Comparison of ENCODE assay signal across 9 cellular contexts in genomic region chr21:44761011-44761729, GRCh38. TPM values are rescaled to one million over a fixed set of nuclear protein-coding genes. Genes with fewer than 3 reads are reported as not detected.
DNase-seq lines count a peak whose midpoint lies in the region; ATAC-seq and TF ChIP-seq lines count a peak whose summit lies in the region.
"Had no signal": no experiment of that assay in that cellular context is flagged by ENCODE, and none has a peak within 500 bp of the region (broad histone marks: within the 10 kb centered on the region; RNA-seq: fewer than 3 reads in every experiment).

No MANE protein-coding gene starts in this region.

- H4K20me1 ChIP-seq in PC-9 (ENCODE audit: insufficient read depth): no peaks in the 10 kb centered on the region

- TF ChIP-seq CTCF in AG09319 (IDR thresholded peaks at IDR 0.05; ENCODE audit: low read depth, low read length): peak; percentile 3
- TF ChIP-seq CTCF in GM12873 (IDR thresholded peaks at IDR 0.05; ENCODE audit: insufficient read depth, low read depth, low read length, missing control alignments): peak; percentile 61
- peak; percentile 55; the same call in 1 of the 2 replicates for TF ChIP-seq CTCF in PC-9 (conservative IDR thresholded peaks at IDR 0.05)

- no peak overlapping the region for H2AFZ ChIP-seq in PC-9

- POLR2A ChIA-PET in PC-9 (lab: Charles Lee; ENCODE audit: unreplicated experiment): no interaction called here

- H3K36me3 ChIP-seq in PC-9 (ENCODE audit: low read depth) (no peaks in the 10 kb centered on the region), iPS DF 6.9 (ENCODE audit: control insufficient read depth, insufficient read depth, low read length) (no peaks in the 10 kb centered on the region), MG63 (no peaks in the 10 kb centered on the region)

- WGBS in iPS DF 6.9 (ENCODE audit: insufficient coverage, insufficient read length): 100% methylated on average over 1 of the region's 21 CpGs

- ATAC-seq in HG03521 (IDR thresholded peaks at IDR 0.05; ENCODE audit: unreplicated experiment): no peak
- no peak for ATAC-seq in stimulated activated naive CD8-positive, alpha-beta T cell treated with anti-CD3 and anti-CD28 coated beads, Interleukin-15, Interleukin-2, amounts not matched to agents 100 U/mL and 50 U/mL, for 24 hours

- intact Hi-C loops in PC-9 (cut with micrococcal nuclease; ENCODE audit: unreplicated experiment): no loop called here

- DNase-seq in AG09319 (ENCODE audit: extremely low read depth, low read depth) (no peak), PC-9 (peak in 1 of 2 experiments; percentile 34), iPS DF 6.9 (ENCODE audit: low read depth, low spot score) (peak; percentile 29), MG63 (no peak), middle frontal gyrus (ENCODE audit: extremely low spot score, low spot score) (no peak)
- no peak for DNase-seq in stimulated activated naive CD8-positive, alpha-beta T cell treated with anti-CD3 and anti-CD28 coated beads, Interleukin-15, Interleukin-2, amounts not matched to agents 100 U/mL and 50 U/mL, for 24 hours
- DNase-seq: stimulated activated CD4-positive, alpha-beta T cell treated with anti-CD3 and anti-CD28 coated beads, Interleukin-12 subunit alpha, Interleukin-12 subunit beta, amount 100 ng/mL, for 4 hours had no signal

- no peak overlapping the region for H3K4me3 ChIP-seq in PC-9
- no peak overlapping the region for H3K4me3 ChIP-seq in iPS DF 6.9 (ENCODE audit: low read length)
- H3K4me3 ChIP-seq in MG63: no peak overlapping the region

- H3K79me2 ChIP-seq in PC-9 (ENCODE audit: low read depth): no peaks in the 10 kb centered on the region

- no peak overlapping the region for H3K27ac ChIP-seq in PC-9
- no peak overlapping the region for H3K27ac ChIP-seq in iPS DF 6.9 (ENCODE audit: low read length)

- no peak overlapping the region for H3K4me2 ChIP-seq in PC-9

- H3K9me3 ChIP-seq in PC-9 (ENCODE audit: insufficient read depth, low read depth) (no peaks in the 10 kb centered on the region), iPS DF 6.9 (ENCODE audit: control insufficient read depth, insufficient read depth, low read length) (no peaks in the 10 kb centered on the region), MG63 (no peaks in the 10 kb centered on the region)

- H3K27me3 ChIP-seq in PC-9 (ENCODE audit: insufficient read depth, low read depth) (no peaks in the 10 kb centered on the region), iPS DF 6.9 (ENCODE audit: control insufficient read depth, insufficient read depth, low read length) (no peaks in the 10 kb centered on the region), MG63 (no peaks in the 10 kb centered on the region)

- CTCF ChIA-PET in PC-9 (lab: Charles Lee): no interaction called here

- peaks cover 14% of the 10 kb centered on the region; the same call in 1 of the 2 replicates for H3F3A ChIP-seq in PC-9 (ENCODE audit: insufficient read depth, low read depth)

- H3K4me1 ChIP-seq in PC-9 (replicated peaks; ENCODE audit: insufficient read depth) (peaks cover 18% of the 10 kb centered on the region), iPS DF 6.9 (ENCODE audit: control insufficient read depth, insufficient read depth, low read length) (peaks cover 18% of the 10 kb centered on the region)

- no peaks in the 10 kb centered on the region for H3K9me2 ChIP-seq in PC-9 (ENCODE audit: insufficient read depth)

- BruUV-seq in PC-9 (replicated peaks; lab: Mats Ljungman, UMichigan): no TSS peak

RNA-seq across cellular contexts. Expression of gene UBE2G2, which starts 40.5 kb away (rescaled TPM):
- 51.9 and 52.7 TPM in 2 replicates for total RNA-seq in PC-9 (2021)
- total RNA-seq in MG63 (2014; rRNA removed; shearing (Covaris generic); ENCODE audit: low replicate concordance): 59.9 and 76.0 TPM in 2 replicates

RNA-seq across cellular contexts. Expression of gene TSPEAR, which starts 49.8 kb away (rescaled TPM):
- not detected in 2 replicates for total RNA-seq in PC-9 (2021)
- not detected in 2 replicates for total RNA-seq in MG63 (2014; rRNA removed; shearing (Covaris generic); ENCODE audit: low replicate concordance)

RNA-seq across cellular contexts. Expression of gene SUMO3, which starts 56.7 kb away (rescaled TPM):
- 79.6 and 81.5 TPM in 2 replicates for total RNA-seq in PC-9 (2021)
- 153 and 197 TPM in 2 replicates for total RNA-seq in MG63 (2014; rRNA removed; shearing (Covaris generic); ENCODE audit: low replicate concordance)

Comparison
In these comparisons a context has a peak if more than half of its experiments do, and no peak if none do; other contexts are left out.
1. CTCF ChIP-seq: peak in every context shown above with its lines; median percentile 61 in GM12873; 55 in PC-9; 3 in AG09319.